In genomic region chr3:60229502-60229901, GRCh38 we compare ENCODE assay signal across 35 cellular contexts.
"Had no signal": no experiment of that assay in that cellular context is flagged by ENCODE, and none has a peak within 500 bp of the region (broad histone marks: within the 10 kb centered on the region; RNA-seq: fewer than 3 reads in every experiment).

No MANE protein-coding gene starts in this region.

- H3K4me1 ChIP-seq: adrenal gland, body of pancreas, breast epithelium had no signal

- H3K4me1 Mint-ChIP-seq: activated CD4-positive, alpha-beta memory T cell treated with anti-CD3 and anti-CD28 coated beads, Interleukin-2, amount 10 ng/mL, durations not matched to agents 7 days and 5 days; activated CD4-positive, alpha-beta T cell treated with anti-CD3 and anti-CD28 coated beads for 36 hours; activated CD4-positive, alpha-beta T cell treated with anti-CD3 and anti-CD28 coated beads, Interleukin-2, amount 10 ng/mL, durations not matched to agents 7 days and 5 days; activated CD8-positive, alpha-beta memory T cell treated with anti-CD3 and anti-CD28 coated beads, Interleukin-2, amount 10 ng/mL, durations not matched to agents 7 days and 5 days; activated T-helper 17 cell treated with anti-CD3 and anti-CD28 coated beads, Interleukin-2, amount 50 U/mL, for 72 hours; WTC11 had no signal

- H3K27ac ChIP-seq: adrenal gland, body of pancreas, brain microvascular endothelial cell, breast epithelium, VCaP had no signal

- H3K27me3 Mint-ChIP-seq: activated CD4-positive, alpha-beta memory T cell treated with anti-CD3 and anti-CD28 coated beads, Interleukin-2, amount 10 ng/mL, durations not matched to agents 7 days and 5 days; activated CD4-positive, alpha-beta T cell treated with anti-CD3 and anti-CD28 coated beads for 36 hours; activated CD4-positive, alpha-beta T cell treated with anti-CD3 and anti-CD28 coated beads, Interleukin-2, amount 10 ng/mL, durations not matched to agents 7 days and 5 days; activated CD8-positive, alpha-beta memory T cell treated with anti-CD3 and anti-CD28 coated beads, Interleukin-2, amount 10 ng/mL, durations not matched to agents 7 days and 5 days; activated naive CD8-positive, alpha-beta T cell treated with anti-CD3 and anti-CD28 coated beads for 36 hours; activated T-cell treated with anti-CD3 and anti-CD28 coated beads, Interleukin-2, amount 50 U/mL, for 24 hours; activated T-helper 17 cell treated with anti-CD3 and anti-CD28 coated beads, Interleukin-2, amount 50 U/mL, for 72 hours had no signal

- H3K27me3 ChIP-seq: adrenal gland, body of pancreas, brain microvascular endothelial cell, breast epithelium had no signal

- ATAC-seq: activated CD4-positive, alpha-beta T cell treated with anti-CD3 and anti-CD28 coated beads for 36 hours; activated CD8-positive, alpha-beta memory T cell treated with anti-CD3 and anti-CD28 coated beads, Interleukin-2, amount 10 ng/mL, durations not matched to agents 7 days and 5 days; activated naive CD4-positive, alpha-beta T cell treated with anti-CD3 and anti-CD28 coated beads, Interleukin-2, amount 50 U/mL, for 72 hours; body of pancreas; WTC11 had no signal

- H3K9me3 ChIP-seq: adrenal gland, body of pancreas, breast epithelium had no signal

- H3K27ac Mint-ChIP-seq: activated CD4-positive, alpha-beta memory T cell treated with anti-CD3 and anti-CD28 coated beads, Interleukin-2, amount 10 ng/mL, durations not matched to agents 7 days and 5 days; activated CD4-positive, alpha-beta T cell treated with anti-CD3 and anti-CD28 coated beads for 36 hours; activated CD4-positive, alpha-beta T cell treated with anti-CD3 and anti-CD28 coated beads, Interleukin-2, amount 10 ng/mL, durations not matched to agents 7 days and 5 days; activated CD8-positive, alpha-beta memory T cell treated with anti-CD3 and anti-CD28 coated beads, Interleukin-2, amount 10 ng/mL, durations not matched to agents 7 days and 5 days; activated naive CD4-positive, alpha-beta T cell treated with anti-CD3 and anti-CD28 coated beads for 36 hours; activated naive CD8-positive, alpha-beta T cell treated with anti-CD3 and anti-CD28 coated beads for 36 hours; activated T-cell treated with anti-CD3 and anti-CD28 coated beads, Interleukin-2, amount 50 U/mL, for 24 hours; activated T-helper 17 cell treated with anti-CD3 and anti-CD28 coated beads, Interleukin-2, amount 50 U/mL, for 72 hours; T-helper 2 cell treated with Interferon-gamma antibody and Interleukin-4, amounts not matched to agents 5 μg/mL and 100 μg/mL, for 36 hours; WTC11 had no signal

- H3K4me3 Mint-ChIP-seq: activated CD4-positive, alpha-beta memory T cell treated with anti-CD3 and anti-CD28 coated beads, Interleukin-2, amount 10 ng/mL, durations not matched to agents 7 days and 5 days; activated CD4-positive, alpha-beta T cell treated with anti-CD3 and anti-CD28 coated beads for 36 hours; activated CD4-positive, alpha-beta T cell treated with anti-CD3 and anti-CD28 coated beads, Interleukin-2, amount 10 ng/mL, durations not matched to agents 7 days and 5 days; activated CD8-positive, alpha-beta memory T cell treated with anti-CD3 and anti-CD28 coated beads, Interleukin-2, amount 10 ng/mL, durations not matched to agents 7 days and 5 days; activated naive CD4-positive, alpha-beta T cell treated with anti-CD3 and anti-CD28 coated beads for 36 hours; activated naive CD8-positive, alpha-beta T cell treated with anti-CD3 and anti-CD28 coated beads for 36 hours; activated T-cell treated with anti-CD3 and anti-CD28 coated beads, Interleukin-2, amount 50 U/mL, for 24 hours; activated T-helper 17 cell treated with anti-CD3 and anti-CD28 coated beads, Interleukin-2, amount 50 U/mL, for 72 hours; T-helper 1 cell treated with Interleukin-12 subunit alpha and Interleukin-12 subunit beta and Interleukin-4 antibody, amounts not matched to agents 30 μg/mL and 1 μg/mL, for 36 hours; T-helper 2 cell treated with Interferon-gamma antibody and Interleukin-4, amounts not matched to agents 5 μg/mL and 100 μg/mL, for 36 hours; WTC11 had no signal

- DNase-seq: activated CD4-positive, alpha-beta memory T cell treated with anti-CD3 and anti-CD28 coated beads, Interleukin-2, amount 10 ng/mL, durations not matched to agents 7 days and 5 days; activated CD4-positive, alpha-beta T cell treated with anti-CD3 and anti-CD28 coated beads for 1 hour; activated CD4-positive, alpha-beta T cell treated with anti-CD3 and anti-CD28 coated beads for 36 hours; activated CD4-positive, alpha-beta T cell treated with anti-CD3 and anti-CD28 coated beads for 48 hours; activated CD4-positive, alpha-beta T cell treated with anti-CD3 and anti-CD28 coated beads, Interleukin-2, amount 10 ng/mL, durations not matched to agents 7 days and 5 days; activated CD4-positive, alpha-beta T cell treated with anti-CD3 and anti-CD28 coated beads, Interleukin-2, amount 50 U/mL, for 48 hours; activated CD4-positive, CD25-positive, alpha-beta regulatory T cell; activated CD8-positive, alpha-beta memory T cell treated with anti-CD3 and anti-CD28 coated beads for 24 hours; activated CD8-positive, alpha-beta memory T cell treated with anti-CD3 and anti-CD28 coated beads, Interleukin-2, amount 10 ng/mL, durations not matched to agents 7 days and 5 days; activated CD8-positive, alpha-beta memory T cell treated with anti-CD3 and anti-CD28 coated beads, Interleukin-2, amount 50 U/mL, for 48 hours; activated effector memory CD4-positive, alpha-beta T cell treated with anti-CD3 and anti-CD28 coated beads, Interleukin-2, amount 50 U/mL, for 16 hours; activated gamma-delta T cell treated with Interleukin-2 at 50 U/mL for 16 hours; activated naive CD4-positive, alpha-beta T cell; activated naive CD4-positive, alpha-beta T cell treated with anti-CD3 and anti-CD28 coated beads for 36 hours; activated naive CD4-positive, alpha-beta T cell treated with anti-CD3 and anti-CD28 coated beads, Interleukin-2, amount 50 U/mL, for 16 hours; activated naive CD8-positive, alpha-beta T cell treated with anti-CD3 and anti-CD28 coated beads for 36 hours; activated T-cell treated with anti-CD3 and anti-CD28 coated beads, Interleukin-2, amount 50 U/mL, for 24 hours; activated T-cell treated with anti-CD3 and anti-CD28 coated beads, Interleukin-2, amount 50 U/mL, for 48 hours; adrenal gland; amniotic stem cell; aorta; body of pancreas; brain microvascular endothelial cell; central memory CD4-positive, alpha-beta T cell; SW 1271; T-helper 1 cell; T-helper 2 cell; T-helper 9 cell had no signal

- H3K36me3 ChIP-seq: adrenal gland, brain microvascular endothelial cell, breast epithelium had no signal

- H3K4me3 ChIP-seq: adrenal gland, body of pancreas, breast epithelium had no signal

- H3K36me3 Mint-ChIP-seq: activated CD8-positive, alpha-beta memory T cell treated with anti-CD3 and anti-CD28 coated beads, Interleukin-2, amount 10 ng/mL, durations not matched to agents 7 days and 5 days had no signal
